In the genomic region with DNA sequence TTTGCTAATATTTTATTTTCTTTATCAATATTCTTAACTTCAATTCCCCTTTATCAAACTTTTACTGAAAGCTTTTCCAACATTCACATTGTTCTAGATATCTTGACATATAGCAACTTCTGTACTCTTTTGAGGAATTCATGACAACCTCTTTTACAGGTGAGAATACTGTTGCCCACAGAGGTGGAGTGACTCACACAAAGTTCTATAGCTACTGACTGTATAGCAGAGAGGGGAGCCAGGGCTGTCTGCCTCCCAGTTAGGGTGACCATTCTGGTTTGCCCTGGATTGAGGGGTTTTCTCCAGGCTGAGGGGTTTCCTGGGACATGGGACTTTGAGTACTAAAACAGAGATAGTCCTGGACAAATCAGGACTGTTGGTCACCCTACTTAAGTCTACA, we compare ENCODE assay signal across 12 cellular contexts. TPM values are rescaled to one million over a fixed set of nuclear protein-coding genes. Genes with fewer than 3 reads are reported as not detected.
DNase-seq lines count a peak whose midpoint lies in the region; ATAC-seq and TF ChIP-seq lines count a peak whose summit lies in the region.
"Had no signal": no experiment of that assay in that cellular context is flagged by ENCODE, and none has a peak within 500 bp of the region (broad histone marks: within the 10 kb centered on the region; RNA-seq: fewer than 3 reads in every experiment).

No MANE protein-coding gene starts in this region.

- H3K36me3 ChIP-seq in OCI-LY1 (ENCODE audit: insufficient read depth, low read length) (peaks cover 31% of the 10 kb centered on the region), PC-9 (ENCODE audit: low read depth) (no peaks in the 10 kb centered on the region)

- H3K4me1 ChIP-seq in OCI-LY1 (ENCODE audit: insufficient read depth, low read length, severe bottlenecking) (peaks cover 90% of the 10 kb centered on the region), foreskin keratinocyte (no peaks in the 10 kb centered on the region), PC-9 (replicated peaks; ENCODE audit: insufficient read depth) (no peaks in the 10 kb centered on the region)

- H3K27me3 Mint-ChIP-seq in activated T-cell treated with anti-CD3 and anti-CD28 coated beads, Interleukin-2, amount 50 U/mL, for 72 hours (ENCODE audit: low read depth): no peaks in the 10 kb centered on the region
- H3K27me3 Mint-ChIP-seq in stimulated activated naive B cell treated with anti-CD40 and anti-IgM and Interleukin-4, amounts not matched to agents 10 μg/mL and 1 μg/mL and 100 μg/mL, for 72 hours: no peaks in the 10 kb centered on the region
- H3K27me3 Mint-ChIP-seq: CD4-positive, CD25-positive, alpha-beta regulatory T cell had no signal

- TF ChIP-seq CTCF in OCI-LY1 (IDR thresholded peaks at IDR 0.05; ENCODE audit: low read length) (no peak), foreskin keratinocyte (conservative IDR thresholded peaks at IDR 0.05) (no peak), PC-9 (conservative IDR thresholded peaks at IDR 0.05) (no peak)

- peak; percentile 46 to 64 for ATAC-seq in activated T-cell treated with anti-CD3 and anti-CD28 coated beads, Interleukin-2, amount 50 U/mL, for 72 hours (replicated peaks in 1 of 2)
- peak; percentile 63 for ATAC-seq in foreskin keratinocyte
- ATAC-seq in stimulated activated naive B cell treated with anti-CD40 and anti-IgM and Interleukin-4, amounts not matched to agents 10 μg/mL and 1 μg/mL and 100 μg/mL, for 72 hours (replicated peaks): no peak
- ATAC-seq: HCT116 had no signal

- H3K4me1 Mint-ChIP-seq in activated T-cell treated with anti-CD3 and anti-CD28 coated beads, Interleukin-2, amount 50 U/mL, for 72 hours (ENCODE audit: low read depth): peaks cover 54% of the 10 kb centered on the region
- H3K4me1 Mint-ChIP-seq in stimulated activated naive B cell treated with anti-CD40 and anti-IgM and Interleukin-4, amounts not matched to agents 10 μg/mL and 1 μg/mL and 100 μg/mL, for 72 hours: peaks cover 48 to 74% of the 10 kb centered on the region in 2 donors

- H3K36me3 Mint-ChIP-seq in activated T-cell treated with anti-CD3 and anti-CD28 coated beads, Interleukin-2, amount 50 U/mL, for 72 hours (ENCODE audit: insufficient read depth in 2 of 2): peaks cover 5 to 12% of the 10 kb centered on the region in 2 donors
- H3K36me3 Mint-ChIP-seq in stimulated activated naive B cell treated with anti-CD40 and anti-IgM and Interleukin-4, amounts not matched to agents 10 μg/mL and 1 μg/mL and 100 μg/mL, for 72 hours: peaks cover 32 to 64% of the 10 kb centered on the region in 2 donors

- no peak overlapping the region; the same call in 1 of the 2 replicates for H3K9ac ChIP-seq in OCI-LY1 (ENCODE audit: low read length)
- H3K9ac ChIP-seq: BLaER1 treated with 17β-estradiol and CSF1 and Interleukin-3, amounts not matched to agents 10 nM and 100 nM had no signal

- H3F3A ChIP-seq in OCI-LY1 (ENCODE audit: insufficient read depth, low read length): no peaks in the 10 kb centered on the region
- no peaks in the 10 kb centered on the region for H3F3A ChIP-seq in PC-9 (ENCODE audit: insufficient read depth, low read depth)

- no peak overlapping the region for H3K27ac Mint-ChIP-seq in activated T-cell treated with anti-CD3 and anti-CD28 coated beads, Interleukin-2, amount 50 U/mL, for 72 hours
- peak overlapping the region; percentile 67 for H3K27ac Mint-ChIP-seq in stimulated activated naive B cell treated with anti-CD40 and anti-IgM and Interleukin-4, amounts not matched to agents 10 μg/mL and 1 μg/mL and 100 μg/mL, for 72 hours

- 0 out of 2 replicates have a peak, but pooled peaks cover 4% of the 10 kb centered on the region for H3K9me3 ChIP-seq in OCI-LY1 (ENCODE audit: low read length)
- no peaks in the 10 kb centered on the region for H3K9me3 ChIP-seq in PC-9 (ENCODE audit: insufficient read depth, low read depth)

- peak in 1 of 2 donors; percentile 23 for DNase-seq in activated T-cell treated with anti-CD3 and anti-CD28 coated beads, Interleukin-2, amount 50 U/mL, for 72 hours
- DNase-seq in activated T-cell treated with anti-CD3 and anti-CD28 coated beads, Interleukin-2, amount 50 U/mL, for 48 hours: no peak
- DNase-seq in foreskin keratinocyte (no peak), DMS79 (lab: John Stamatoyannopoulos, UW) (no peak), PC-9 (no peak), H4 (ENCODE audit: low spot score) (no peak)
- no peak for DNase-seq in stimulated activated naive B cell treated with anti-CD40 and anti-IgM and Interleukin-4, amounts not matched to agents 10 μg/mL and 1 μg/mL and 100 μg/mL, for 72 hours
- DNase-seq: ACHN; CD4-positive, CD25-positive, alpha-beta regulatory T cell had no signal

- POLR2A ChIA-PET in PC-9 (lab: Charles Lee; ENCODE audit: unreplicated experiment): interaction anchor here (0.6 kb wide), 1 partner anchor 74 kb away, joined by 4 read pairs; no protein-coding TSS in a partner anchor

- intact Hi-C loops in PC-9 (cut with micrococcal nuclease; ENCODE audit: unreplicated experiment): no loop called here

- peak overlapping the region; percentile 99 for H3K27ac ChIP-seq in OCI-LY1 (ENCODE audit: low read depth, low read length, poor library complexity, severe bottlenecking)
- no peak overlapping the region for H3K27ac ChIP-seq in foreskin keratinocyte
- H3K27ac ChIP-seq in PC-9: no peak overlapping the region
- H3K27ac ChIP-seq: BLaER1 treated with 17β-estradiol and CSF1 and Interleukin-3, amounts not matched to agents 10 nM and 100 nM had no signal

- H3K9me2 ChIP-seq in OCI-LY1 (ENCODE audit: low read depth, low read length): no peaks in the 10 kb centered on the region
- H3K9me2 ChIP-seq in PC-9 (ENCODE audit: insufficient read depth): no peaks in the 10 kb centered on the region

- H3K27me3 ChIP-seq in OCI-LY1 (ENCODE audit: insufficient read depth, low read length): no peaks in the 10 kb centered on the region
- no peaks in the 10 kb centered on the region for H3K27me3 ChIP-seq in foreskin keratinocyte
- H3K27me3 ChIP-seq in PC-9 (ENCODE audit: insufficient read depth, low read depth): no peaks in the 10 kb centered on the region
- H3K27me3 ChIP-seq: BLaER1 treated with 17β-estradiol and CSF1 and Interleukin-3, amounts not matched to agents 10 nM and 100 nM had no signal

- no peak overlapping the region for H3K4me2 ChIP-seq in OCI-LY1 (ENCODE audit: low read length)
- H3K4me2 ChIP-seq in PC-9: no peak overlapping the region
- H3K4me2 ChIP-seq: BLaER1 treated with 17β-estradiol and CSF1 and Interleukin-3, amounts not matched to agents 10 nM and 100 nM had no signal

- H3K9me3 Mint-ChIP-seq in activated T-cell treated with anti-CD3 and anti-CD28 coated beads, Interleukin-2, amount 50 U/mL, for 72 hours: peaks cover 0 to 2% of the 10 kb centered on the region in 2 donors
- H3K9me3 Mint-ChIP-seq in stimulated activated naive B cell treated with anti-CD40 and anti-IgM and Interleukin-4, amounts not matched to agents 10 μg/mL and 1 μg/mL and 100 μg/mL, for 72 hours: peaks cover 2 to 3% of the 10 kb centered on the region in 2 donors
- H3K9me3 Mint-ChIP-seq: CD4-positive, CD25-positive, alpha-beta regulatory T cell had no signal

- H3K4me3 ChIP-seq in OCI-LY1 (ENCODE audit: low read depth, low read length, poor library complexity, severe bottlenecking) (no peak overlapping the region), PC-9 (no peak overlapping the region)
- H3K4me3 ChIP-seq: BLaER1 treated with 17β-estradiol and CSF1 and Interleukin-3, amounts not matched to agents 10 nM and 100 nM had no signal

- H2AFZ ChIP-seq in OCI-LY1 (ENCODE audit: low read length) (no peak overlapping the region), PC-9 (no peak overlapping the region)

- no peaks in the 10 kb centered on the region for H3K79me2 ChIP-seq in OCI-LY1 (ENCODE audit: insufficient read depth, low read length)
- H3K79me2 ChIP-seq in PC-9 (ENCODE audit: low read depth): no peaks in the 10 kb centered on the region

- no TSS peak for BruUV-seq in PC-9 (replicated peaks; lab: Mats Ljungman, UMichigan)

- H3K4me3 Mint-ChIP-seq in activated T-cell treated with anti-CD3 and anti-CD28 coated beads, Interleukin-2, amount 50 U/mL, for 72 hours: peak overlapping the region in 1 of 2 donors; percentile 11
- H3K4me3 Mint-ChIP-seq in stimulated activated naive B cell treated with anti-CD40 and anti-IgM and Interleukin-4, amounts not matched to agents 10 μg/mL and 1 μg/mL and 100 μg/mL, for 72 hours: no peak overlapping the region
- H3K4me3 Mint-ChIP-seq: CD4-positive, CD25-positive, alpha-beta regulatory T cell had no signal

- H4K20me1 ChIP-seq in OCI-LY1 (ENCODE audit: insufficient read depth, low read length) (no peaks in the 10 kb centered on the region), PC-9 (ENCODE audit: insufficient read depth) (no peaks in the 10 kb centered on the region)

- CTCF ChIA-PET in PC-9 (lab: Charles Lee): no interaction called here

RNA-seq across cellular contexts. Expression of a gene that starts 16.2 kb away (rescaled TPM):
- 100 to 1,000 TPM in 1 of 2 donors, 10 to 100 TPM in 1; 96.2 to 121 TPM for total RNA-seq in activated T-cell treated with anti-CD3 and anti-CD28 coated beads, Interleukin-2, amount 50 U/mL, for 72 hours
- total RNA-seq in foreskin keratinocyte (220 and 254 TPM in 2 replicates), PC-9 (2021) (97.7 and 163 TPM in 2 replicates)
- 340 and 400 TPM in 2 replicates for polyA plus RNA-seq in foreskin keratinocyte
- total RNA-seq in H4 (2014; rRNA removed; shearing (Covaris generic)): 196 and 227 TPM in 2 replicates

RNA-seq across cellular contexts. Expression of a gene that starts 16.6 kb away (rescaled TPM):
- total RNA-seq in activated T-cell treated with anti-CD3 and anti-CD28 coated beads, Interleukin-2, amount 50 U/mL, for 72 hours: 10 to 100 TPM; 28.7 to 35.2 TPM
- total RNA-seq in foreskin keratinocyte (30.0 and 32.1 TPM in 2 replicates), PC-9 (2021) (30.2 and 32.6 TPM in 2 replicates)
- 21.8 and 23.9 TPM in 2 replicates for polyA plus RNA-seq in foreskin keratinocyte
- total RNA-seq in H4 (2014; rRNA removed; shearing (Covaris generic)): 39.9 and 56.6 TPM in 2 replicates

Comparison
In these comparisons a context has a peak if more than half of its experiments do, and no peak if none do; other contexts are left out.
1. ATAC-seq: peak in activated T-cell treated with anti-CD3 and anti-CD28 coated beads, Interleukin-2, amount 50 U/mL, for 72 hours (2 of 2) and foreskin keratinocyte (single experiment); none in stimulated activated naive B cell treated with anti-CD40 and anti-IgM and Interleukin-4, amounts not matched to agents 10 μg/mL and 1 μg/mL and 100 μg/mL, for 72 hours (0 of 2).